Comparison of ENCODE assay signal across 14 cellular contexts in the genomic region with DNA sequence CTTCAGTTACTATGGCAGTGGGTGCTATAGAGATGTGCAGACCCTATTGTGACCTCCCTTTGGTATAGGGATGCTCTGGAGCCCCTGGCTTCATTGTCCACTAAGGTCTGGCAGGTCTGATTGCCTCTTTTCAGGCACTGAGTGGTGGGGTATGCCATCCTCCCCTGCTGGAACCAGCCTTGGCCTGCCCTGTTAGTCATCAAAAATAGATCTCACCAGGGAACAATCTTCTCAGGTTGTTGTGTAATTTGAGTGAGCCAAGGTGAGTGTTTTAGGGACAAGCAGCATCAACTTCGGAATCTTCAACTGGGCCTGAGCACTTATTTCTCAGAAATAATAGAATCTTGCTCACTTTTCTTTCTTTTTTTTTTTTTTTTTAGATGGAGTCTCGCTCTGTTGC. TPM values are rescaled to one million over a fixed set of nuclear protein-coding genes. Genes with fewer than 3 reads are reported as not detected.
DNase-seq lines count a peak whose midpoint lies in the region; ATAC-seq, FAIRE-seq and TF ChIP-seq lines count a peak whose summit lies in the region.
"Had no signal": no experiment of that assay in that cellular context is flagged by ENCODE, and none has a peak within 500 bp of the region (broad histone marks: within the 10 kb centered on the region; RNA-seq: fewer than 3 reads in every experiment).

No MANE protein-coding gene starts in this region.

- H3K4me3 ChIP-seq in A549 (no peak overlapping the region), mesenchymal stem cell (ENCODE audit: insufficient read depth in 1 of 2, low read depth in 1 of 2, low read length in 2 of 2) (no peak overlapping the region)
- no peak overlapping the region for H3K4me3 ChIP-seq in CD8-positive, alpha-beta T cell (ENCODE audit: low read depth, low read length)
- H3K4me3 ChIP-seq: SJCRH30 had no signal

- no peak overlapping the region for H4K91ac ChIP-seq in mesenchymal stem cell (ENCODE audit: low read length)

- no peak overlapping the region for H2AFZ ChIP-seq in mesenchymal stem cell (ENCODE audit: low read depth, low read length)

- H3K9me3 ChIP-seq in A549 (no peaks in the 10 kb centered on the region), T-helper 17 cell (ENCODE audit: control insufficient read depth, low read length, poor library complexity, severe bottlenecking) (no peaks in the 10 kb centered on the region), mesenchymal stem cell (ENCODE audit: control insufficient read depth, low read length) (no peaks in the 10 kb centered on the region)
- no peaks in the 10 kb centered on the region for H3K9me3 ChIP-seq in CD8-positive, alpha-beta T cell (ENCODE audit: low read length)
- H3K9me3 ChIP-seq: BE2C, SJCRH30 had no signal

- intact Hi-C loops in CD8-positive, alpha-beta T cell (cut with DNase I, micrococcal nuclease): no loop called here

- no peak for TF ChIP-seq RAD21 in A549 (conservative IDR thresholded peaks at IDR 0.05 in 1 of 2, IDR thresholded peaks at IDR 0.05 in 1 of 2)

- H3K36me3 ChIP-seq in CD8-positive, alpha-beta T cell (ENCODE audit: insufficient read depth, low read length): peaks cover 10% of the 10 kb centered on the region
- H3K36me3 ChIP-seq in mesenchymal stem cell (ENCODE audit: control insufficient read depth in 1 of 2, insufficient read depth in 2 of 2, low read depth in 1 of 2, low read length in 2 of 2): peaks cover 0 to 8% of the 10 kb centered on the region in 2 experiments
- H3K36me3 ChIP-seq: BE2C, SJCRH30 had no signal

- 88% methylated on average over 2 of the region's 2 CpGs for WGBS in A549 (ENCODE audit: missing lambda C conversion rate)
- WGBS in mesenchymal stem cell: 100% methylated on average over 1 of the region's 2 CpGs

- H3K27me3 Mint-ChIP-seq in CD8-positive, alpha-beta T cell (ENCODE audit: low read depth): no peaks in the 10 kb centered on the region
- no peaks in the 10 kb centered on the region for H3K27me3 Mint-ChIP-seq in T-helper 17 cell
- H3K27me3 Mint-ChIP-seq in effector memory CD8-positive, alpha-beta T cell: no peaks in the 10 kb centered on the region

- peak overlapping the region; percentile 77 for H3K27ac Mint-ChIP-seq in CD8-positive, alpha-beta T cell
- peak overlapping the region; percentile 79 for H3K27ac Mint-ChIP-seq in T-helper 17 cell
- H3K27ac Mint-ChIP-seq in effector memory CD8-positive, alpha-beta T cell: peak overlapping the region in 1 of 2 donors; percentile 93

- peaks cover 34% of the 10 kb centered on the region for H3K4me1 ChIP-seq in A549
- H3K4me1 ChIP-seq in CD8-positive, alpha-beta T cell (ENCODE audit: insufficient read depth, low read length): peaks cover 86% of the 10 kb centered on the region
- H3K4me1 ChIP-seq in mesenchymal stem cell (ENCODE audit: control insufficient read depth, insufficient read depth, low read depth, low read length): peaks cover 17% of the 10 kb centered on the region
- H3K4me1 ChIP-seq: BE2C, SJCRH30 had no signal

- H2BK120ac ChIP-seq in mesenchymal stem cell (ENCODE audit: low read depth, low read length): no peak overlapping the region

- H3K4me3 Mint-ChIP-seq in CD8-positive, alpha-beta T cell: no peak overlapping the region
- H3K4me3 Mint-ChIP-seq in T-helper 17 cell: no peak overlapping the region
- H3K4me3 Mint-ChIP-seq in effector memory CD8-positive, alpha-beta T cell: no peak overlapping the region

- H3K27ac ChIP-seq in A549 (peak overlapping the region in 1 of 2 experiments; percentile 68; a peak in 2 of 6 replicates), mesenchymal stem cell (ENCODE audit: low read length, poor library complexity, severe bottlenecking) (peak overlapping the region; percentile 58)
- H3K27ac ChIP-seq in CD8-positive, alpha-beta T cell (ENCODE audit: low read depth, low read length): no peak overlapping the region
- H3K27ac ChIP-seq: SJCRH30 had no signal

- peak overlapping the region; percentile 74 for H2AK5ac ChIP-seq in mesenchymal stem cell (ENCODE audit: low read length, severe bottlenecking)

- peaks cover 63% of the 10 kb centered on the region for H3K36me3 Mint-ChIP-seq in CD8-positive, alpha-beta T cell
- no peaks in the 10 kb centered on the region for H3K36me3 Mint-ChIP-seq in T-helper 17 cell (ENCODE audit: low read depth)
- H3K36me3 Mint-ChIP-seq in effector memory CD8-positive, alpha-beta T cell (ENCODE audit: insufficient read depth): peaks cover 16% of the 10 kb centered on the region

- H3K9ac ChIP-seq in mesenchymal stem cell (ENCODE audit: low read length): peak overlapping the region; percentile 7

- no peak for FAIRE-seq in A549 (lab: Jason Lieb, UNC)

- TF ChIP-seq EP300 in A549 (IDR thresholded peaks at IDR 0.05): no peak

- no peaks in the 10 kb centered on the region for H3K27me3 ChIP-seq in CD8-positive, alpha-beta T cell (ENCODE audit: insufficient read depth, low read length)
- no peaks in the 10 kb centered on the region for H3K27me3 ChIP-seq in mesenchymal stem cell (ENCODE audit: control insufficient read depth in 1 of 2, insufficient read depth in 1 of 2, low read length in 2 of 2)
- H3K27me3 ChIP-seq: BE2C, SJCRH30 had no signal

- DNase-seq in A549 (ENCODE audit: low read depth in 1 of 2, low spot score in 1 of 2): no peak
- no peak for DNase-seq in CD8-positive, alpha-beta T cell
- no peak for DNase-seq in T-helper 17 cell
- DNase-seq in mesenchymal stem cell: no peak
- no peak for DNase-seq in mucosa of gallbladder (ENCODE audit: low spot score)
- no peak for DNase-seq in effector memory CD8-positive, alpha-beta T cell
- DNase-seq in NCI-H1105 treated with DMSO at 0.1 percent for 48 hours (lab: John Stamatoyannopoulos, UW): no peak
- DNase-seq: activated effector memory CD4-positive, alpha-beta T cell treated with anti-CD3 and anti-CD28 coated beads, Interleukin-2, amount 50 U/mL, for 16 hours; BE2C; KBM-7; left cardiac atrium; SJCRH30; substantia nigra had no signal

- H2BK15ac ChIP-seq in mesenchymal stem cell (ENCODE audit: low read depth, poor library complexity, severe bottlenecking): no peak overlapping the region

- H3K4me2 ChIP-seq in A549 (peak overlapping the region; percentile 41; the same call in 1 of the 3 replicates), mesenchymal stem cell (ENCODE audit: low read length, poor library complexity, severe bottlenecking) (no peak overlapping the region)

- TF ChIP-seq POLR2A in A549 (IDR thresholded peaks at IDR 0.05; ENCODE audit: low read length): no peak

- no peak overlapping the region for H3K14ac ChIP-seq in mesenchymal stem cell (ENCODE audit: low read length in 2 of 2)

- no peak for TF ChIP-seq CTCF in A549 (IDR thresholded peaks at IDR 0.05)
- no peak for TF ChIP-seq CTCF in CD8-positive, alpha-beta T cell (IDR thresholded peaks at IDR 0.05)

- peaks cover 88% of the 10 kb centered on the region for H3K4me1 Mint-ChIP-seq in CD8-positive, alpha-beta T cell (ENCODE audit: low read depth)
- peaks cover 55% of the 10 kb centered on the region for H3K4me1 Mint-ChIP-seq in T-helper 17 cell
- H3K4me1 Mint-ChIP-seq in effector memory CD8-positive, alpha-beta T cell (ENCODE audit: low read depth in 2 of 2): peaks cover 35 to 65% of the 10 kb centered on the region in 2 donors

- H3K79me1 ChIP-seq in mesenchymal stem cell (replicated peaks; ENCODE audit: low read length, poor library complexity, severe bottlenecking): peaks cover 18% of the 10 kb centered on the region

- no peak overlapping the region for H4K8ac ChIP-seq in mesenchymal stem cell (ENCODE audit: low read length)

- CTCF ChIA-PET in A549 (lab: Yijun Ruan, JAX): interaction anchor here (2.4 kb wide), 1 partner anchor 11 kb away, joined by 16 read pairs; no protein-coding TSS in a partner anchor
- CTCF ChIA-PET in CD8-positive, alpha-beta T cell (lab: Charles Lee): interaction anchor here (1.6 to 9.8 kb wide), 2 partner anchors 11 to 18 kb away, joined by 4 to 75 read pairs; no protein-coding TSS in a partner anchor

- H3K4ac ChIP-seq in mesenchymal stem cell (ENCODE audit: low read depth in 1 of 2, low read length in 2 of 2): peak overlapping the region in 1 of 2 experiments; percentile 75

- ATAC-seq in A549 (no peak), T-helper 17 cell (no peak), HG03159 (IDR thresholded peaks at IDR 0.05; ENCODE audit: unreplicated experiment) (no peak)
- no peak for ATAC-seq in CD8-positive, alpha-beta T cell
- ATAC-seq in effector memory CD8-positive, alpha-beta T cell (replicated peaks): no peak

- H3K23ac ChIP-seq in mesenchymal stem cell (ENCODE audit: low read length in 2 of 2): no peak overlapping the region

- H3K18ac ChIP-seq in mesenchymal stem cell (ENCODE audit: low read depth in 1 of 2, low read length in 2 of 2): peak overlapping the region; percentile 37 to 82

- no peak overlapping the region for H2BK5ac ChIP-seq in mesenchymal stem cell (ENCODE audit: low read depth, low read length, poor library complexity, severe bottlenecking)

- peak overlapping the region in 1 of 2 experiments; percentile 57 for H2BK12ac ChIP-seq in mesenchymal stem cell (ENCODE audit: low read length in 2 of 2)

- POLR2A ChIA-PET in A549 (lab: Yijun Ruan, JAX): no interaction called here
- POLR2A ChIA-PET in CD8-positive, alpha-beta T cell (lab: Charles Lee): no interaction called here

- H3K9me3 Mint-ChIP-seq in CD8-positive, alpha-beta T cell: no peaks in the 10 kb centered on the region
- H3K9me3 Mint-ChIP-seq in effector memory CD8-positive, alpha-beta T cell: no peaks in the 10 kb centered on the region

RNA-seq across cellular contexts. Expression of a gene that starts 19.6 kb away (rescaled TPM):
- polyA plus RNA-seq in A549 (2011; rRNA removed) (35.4 and 37.3 TPM in 2 replicates), A549 (2017; fragmentation: RNase III; extraction: RNeasy Plus Mini Kit Qiagen cat#74134 plus additional on column Dnase treatment) (47.7 to 49.6 TPM (median 49.5 TPM) in 3 replicates)
- polyA plus RNA-seq in A549 (2012; cell fraction: cytosol; rRNA removed): 65.7 and 69.4 TPM in 2 replicates
- polyA plus RNA-seq in A549 (2012; cell fraction: nucleus; rRNA removed): 54.9 and 55.2 TPM in 2 replicates
- polyA minus RNA-seq in A549 (2011; rRNA and poly(A)+ RNA removed): 30.2 and 35.8 TPM in 2 replicates
- total RNA-seq in CD8-positive, alpha-beta T cell: 10 to 100 TPM; 31.7 to 36.4 TPM
- total RNA-seq in T-helper 17 cell (10 to 100 TPM; 31.9 to 58.8 TPM), mucosa of gallbladder (85.2 TPM)
- 42.5 TPM for polyA plus RNA-seq in mesenchymal stem cell (2013, experiment 1 of 2)
- polyA plus RNA-seq in mesenchymal stem cell (2013, experiment 2 of 2): 41.6 TPM

RNA-seq across cellular contexts. Expression of a gene that starts 21.3 kb away (rescaled TPM):
- polyA plus RNA-seq in A549 (2011; rRNA removed): 36.3 and 36.4 TPM in 2 replicates
- polyA plus RNA-seq in A549 (2012; cell fraction: cytosol; rRNA removed): 77.1 and 78.5 TPM in 2 replicates
- polyA plus RNA-seq in A549 (2012; cell fraction: nucleus; rRNA removed): 83.5 and 111 TPM in 2 replicates
- 47.4 to 55.8 TPM (median 48.8 TPM) in 3 replicates for polyA plus RNA-seq in A549 (2017; fragmentation: RNase III; extraction: RNeasy Plus Mini Kit Qiagen cat#74134 plus additional on column Dnase treatment)
- 54.9 and 55.1 TPM in 2 replicates for polyA minus RNA-seq in A549 (2011; rRNA and poly(A)+ RNA removed)
- total RNA-seq in CD8-positive, alpha-beta T cell: 10 to 100 TPM; 30.5 to 31.8 TPM
- total RNA-seq in T-helper 17 cell: 10 to 100 TPM; 40.5 to 45.4 TPM
- 47.8 TPM for polyA plus RNA-seq in mesenchymal stem cell (2013, experiment 1 of 2)
- 47.4 TPM for polyA plus RNA-seq in mesenchymal stem cell (2013, experiment 2 of 2)
- total RNA-seq in mucosa of gallbladder: 58.9 TPM

RNA-seq across cellular contexts. Expression of a gene that starts 42.8 kb away (rescaled TPM):
- polyA plus RNA-seq in A549 (2011; rRNA removed) (3.7 and 4.4 TPM in 2 replicates), A549 (2017; fragmentation: RNase III; extraction: RNeasy Plus Mini Kit Qiagen cat#74134 plus additional on column Dnase treatment) (7.8 to 8.4 TPM (median 8.3 TPM) in 3 replicates)
- polyA plus RNA-seq in A549 (2012; cell fraction: cytosol; rRNA removed): 5.0 and 6.2 TPM in 2 replicates
- polyA plus RNA-seq in A549 (2012; cell fraction: nucleus; rRNA removed): 5.3 TPM in 2 replicates
- 2.6 and 3.7 TPM in 2 replicates for polyA minus RNA-seq in A549 (2011; rRNA and poly(A)+ RNA removed)
- 10 to 100 TPM; 21.7 to 25.0 TPM for total RNA-seq in CD8-positive, alpha-beta T cell
- total RNA-seq in T-helper 17 cell (10 to 100 TPM; 20.2 to 29.5 TPM), mucosa of gallbladder (38.7 TPM)
- 27.5 TPM for polyA plus RNA-seq in mesenchymal stem cell (2013, experiment 1 of 2)
- polyA plus RNA-seq in mesenchymal stem cell (2013, experiment 2 of 2): 28.7 TPM
